In genomic region chr5:138159666-138160065, GRCh38 we compare ENCODE assay signal across 27 cellular contexts. TPM values are rescaled to one million over a fixed set of nuclear protein-coding genes. Genes with fewer than 3 reads are reported as not detected.
"Had no signal": no experiment of that assay in that cellular context is flagged by ENCODE, and none has a peak within 500 bp of the region (broad histone marks: within the 10 kb centered on the region; RNA-seq: fewer than 3 reads in every experiment).

No MANE protein-coding gene starts in this region.

- H3K4me1 Mint-ChIP-seq: activated CD4-positive, alpha-beta memory T cell treated with anti-CD3 and anti-CD28 coated beads, Interleukin-2, amount 10 ng/mL, durations not matched to agents 7 days and 5 days; activated CD4-positive, alpha-beta T cell treated with anti-CD3 and anti-CD28 coated beads, Interleukin-2, amount 10 ng/mL, durations not matched to agents 7 days and 5 days; activated naive CD4-positive, alpha-beta T cell treated with anti-CD3 and anti-CD28 coated beads, Interleukin-2, amount 50 U/mL, for 24 hours; activated T-helper 17 cell treated with anti-CD3 and anti-CD28 coated beads, Interleukin-2, amount 50 U/mL, for 72 hours had no signal

- H3K27me3 Mint-ChIP-seq: activated CD4-positive, alpha-beta memory T cell treated with anti-CD3 and anti-CD28 coated beads, Interleukin-2, amount 10 ng/mL, durations not matched to agents 7 days and 5 days; activated CD4-positive, alpha-beta T cell treated with anti-CD3 and anti-CD28 coated beads, Interleukin-2, amount 10 ng/mL, durations not matched to agents 7 days and 5 days; activated naive CD4-positive, alpha-beta T cell treated with anti-CD3 and anti-CD28 coated beads, Interleukin-2, amount 50 U/mL, for 24 hours; activated T-helper 17 cell treated with anti-CD3 and anti-CD28 coated beads, Interleukin-2, amount 50 U/mL, for 72 hours; natural killer cell treated with Interleukin-12 subunit alpha and Interleukin-12 subunit beta and Interleukin-15 and Interleukin-18, amount 100 ng/mL, for 72 hours had no signal

- H3K4me3 Mint-ChIP-seq: activated CD4-positive, alpha-beta memory T cell treated with anti-CD3 and anti-CD28 coated beads, Interleukin-2, amount 10 ng/mL, durations not matched to agents 7 days and 5 days; activated CD4-positive, alpha-beta T cell treated with anti-CD3 and anti-CD28 coated beads, Interleukin-2, amount 10 ng/mL, durations not matched to agents 7 days and 5 days; activated naive CD4-positive, alpha-beta T cell treated with anti-CD3 and anti-CD28 coated beads, Interleukin-2, amount 50 U/mL, for 24 hours; activated T-cell treated with anti-CD3 and anti-CD28 coated beads, Interleukin-2, amount 50 U/mL, for 4 hours; activated T-helper 17 cell treated with anti-CD3 and anti-CD28 coated beads, Interleukin-2, amount 50 U/mL, for 72 hours; natural killer cell treated with Interleukin-12 subunit alpha and Interleukin-12 subunit beta and Interleukin-15 and Interleukin-18, amount 100 ng/mL, for 72 hours had no signal

- H3K9me3 Mint-ChIP-seq: activated CD4-positive, alpha-beta memory T cell treated with anti-CD3 and anti-CD28 coated beads, Interleukin-2, amount 10 ng/mL, durations not matched to agents 7 days and 5 days; activated CD4-positive, alpha-beta T cell treated with anti-CD3 and anti-CD28 coated beads, Interleukin-2, amount 10 ng/mL, durations not matched to agents 7 days and 5 days; activated naive CD4-positive, alpha-beta T cell treated with anti-CD3 and anti-CD28 coated beads, Interleukin-2, amount 50 U/mL, for 24 hours; activated T-cell treated with anti-CD3 and anti-CD28 coated beads, Interleukin-2, amount 50 U/mL, for 4 hours; activated T-helper 17 cell treated with anti-CD3 and anti-CD28 coated beads, Interleukin-2, amount 50 U/mL, for 72 hours; natural killer cell treated with Interleukin-12 subunit alpha and Interleukin-12 subunit beta and Interleukin-15 and Interleukin-18, amount 100 ng/mL, for 72 hours had no signal

- H3K27ac Mint-ChIP-seq: activated CD4-positive, alpha-beta memory T cell treated with anti-CD3 and anti-CD28 coated beads, Interleukin-2, amount 10 ng/mL, durations not matched to agents 7 days and 5 days; activated CD4-positive, alpha-beta T cell treated with anti-CD3 and anti-CD28 coated beads, Interleukin-2, amount 10 ng/mL, durations not matched to agents 7 days and 5 days; activated naive CD4-positive, alpha-beta T cell treated with anti-CD3 and anti-CD28 coated beads, Interleukin-2, amount 50 U/mL, for 24 hours; activated T-helper 17 cell treated with anti-CD3 and anti-CD28 coated beads, Interleukin-2, amount 50 U/mL, for 72 hours; natural killer cell treated with Interleukin-12 subunit alpha and Interleukin-12 subunit beta and Interleukin-15 and Interleukin-18, amount 100 ng/mL, for 72 hours had no signal

- ATAC-seq: activated CD4-positive, CD25-positive, alpha-beta regulatory T cell treated with anti-CD3 and anti-CD28 coated beads, Interleukin-2, amount 50 U/mL, for 24 hours; activated T-cell treated with anti-CD3 and anti-CD28 coated beads, Interleukin-2, amount 50 U/mL, for 4 hours; activated T-helper 17 cell treated with anti-CD3 and anti-CD28 coated beads, Interleukin-2, amount 50 U/mL, for 72 hours; esophagus mucosa; heart right ventricle; left lung; lower lobe of right lung; mucosa of descending colon; natural killer cell treated with Interleukin-12 subunit alpha and Interleukin-12 subunit beta and Interleukin-15 and Interleukin-18, amount 100 ng/mL, for 72 hours; right lobe of liver; stimulated activated naive CD8-positive, alpha-beta T cell treated with anti-CD3 and anti-CD28 coated beads, Interleukin-15, Interleukin-2, amounts not matched to agents 100 U/mL and 50 U/mL, for 24 hours had no signal

- DNase-seq: activated CD4-positive, alpha-beta memory T cell treated with anti-CD3 and anti-CD28 coated beads, Interleukin-2, amount 10 ng/mL, durations not matched to agents 7 days and 5 days; activated CD4-positive, alpha-beta T cell treated with anti-CD3 and anti-CD28 coated beads, Interleukin-2, amount 10 ng/mL, durations not matched to agents 7 days and 5 days; activated CD8-positive, alpha-beta memory T cell treated with anti-CD3 and anti-CD28 coated beads, Interleukin-2, amount 50 U/mL, for 48 hours; activated gamma-delta T cell treated with Interleukin-2 at 50 U/mL for 16 hours; activated T-cell treated with anti-CD3 and anti-CD28 coated beads, Interleukin-2, amount 50 U/mL, for 4 hours; dermis blood vessel endothelial cell; effector CD8-positive, alpha-beta T cell; foreskin fibroblast; heart right ventricle; kidney glomerular epithelial cell; left lung; lower lobe of right lung; mesendoderm; mucosa of descending colon; right lobe of liver; stimulated activated CD4-positive, alpha-beta T cell treated with anti-CD3 and anti-CD28 coated beads, Interleukin-4, amount 100 ng/mL, for 1 hour; stimulated activated naive CD8-positive, alpha-beta T cell treated with anti-CD3 and anti-CD28 coated beads, Interleukin-15, Interleukin-2, amounts not matched to agents 100 U/mL and 50 U/mL, for 24 hours; thyroid gland; upper lobe of left lung had no signal

RNA-seq across cellular contexts. Expression of gene NME5, which starts 20.4 kb away (rescaled TPM):
- total RNA-seq: activated CD4-positive, alpha-beta memory T cell treated with anti-CD3 and anti-CD28 coated beads, Interleukin-2, amount 10 ng/mL, durations not matched to agents 7 days and 5 days; activated CD4-positive, alpha-beta T cell treated with anti-CD3 and anti-CD28 coated beads, Interleukin-2, amount 10 ng/mL, durations not matched to agents 7 days and 5 days; activated T-cell treated with anti-CD3 and anti-CD28 coated beads, Interleukin-2, amount 50 U/mL, for 4 hours; activated T-helper 17 cell treated with anti-CD3 and anti-CD28 coated beads, Interleukin-2, amount 50 U/mL, for 72 hours; natural killer cell treated with Interleukin-12 subunit alpha and Interleukin-12 subunit beta and Interleukin-15 and Interleukin-18, amount 100 ng/mL, for 72 hours; skeletal muscle tissue; T-helper 1 cell treated with Interleukin-12 subunit alpha and Interleukin-12 subunit beta and Interleukin-4 antibody, amounts not matched to agents 30 ng/mL and 1 ng/mL, for 36 hours; vagina had no signal
